Comparison of ENCODE assay signal across 10 cellular contexts in the genomic region with DNA sequence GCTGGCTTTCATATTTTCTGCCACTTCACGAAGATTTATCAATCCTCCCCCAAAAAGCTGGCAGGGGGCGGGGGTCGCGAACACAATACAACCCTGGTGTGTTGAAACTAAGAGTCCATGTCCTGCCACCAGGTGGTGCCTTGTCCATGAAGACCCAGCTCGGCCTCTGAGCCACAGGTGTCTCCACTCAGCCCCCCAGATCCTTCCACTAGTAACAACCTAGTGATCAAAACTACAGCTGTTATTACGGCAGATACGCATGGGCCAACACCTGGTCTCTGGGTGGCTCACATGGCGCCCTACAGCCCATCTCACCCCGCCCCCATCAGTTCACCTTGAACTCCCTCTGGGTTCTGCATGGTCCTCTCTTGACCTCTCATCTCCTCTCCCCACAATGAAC. TPM values are rescaled to one million over a fixed set of nuclear protein-coding genes. Genes with fewer than 3 reads are reported as not detected.
DNase-seq lines count a peak whose midpoint lies in the region; ATAC-seq and TF ChIP-seq lines count a peak whose summit lies in the region.
"Had no signal": no experiment of that assay in that cellular context is flagged by ENCODE, and none has a peak within 500 bp of the region (broad histone marks: within the 10 kb centered on the region; RNA-seq: fewer than 3 reads in every experiment).

No MANE protein-coding gene starts in this region.

- ATAC-seq in HG02840 (IDR thresholded peaks at IDR 0.05; ENCODE audit: low FRiP score, unreplicated experiment) = peak; percentile 29
- ATAC-seq in activated naive CD4-positive, alpha-beta T cell treated with anti-CD3 and anti-CD28 coated beads, Interleukin-2, amount 50 U/mL, for 72 hours = peak in 1 of 2 donors; percentile 32
- peak in 3 of 4 donors; percentile 38 to 47 (median 47) for ATAC-seq in psoas muscle

- H3K27me3 Mint-ChIP-seq in activated CD4-positive, alpha-beta T cell treated with anti-CD3 and anti-CD28 coated beads, Interleukin-2, amount 10 ng/mL, durations not matched to agents 24 days and 14 days = no peaks in the 10 kb centered on the region

- WGBS in psoas muscle, 3 donors = 84 to 90% (median 85%) methylated on average over 9 of the region's 9 CpGs

- H3K27me3 ChIP-seq in psoas muscle (ENCODE audit: insufficient read depth in 3 of 3, low read length in 2 of 3) = no peaks in the 10 kb centered on the region

- H3K9me3 ChIP-seq in psoas muscle = no peaks in the 10 kb centered on the region
- H3K9me3 ChIP-seq: Caco-2 had no signal

- intact Hi-C loops in activated CD4-positive, alpha-beta T cell treated with anti-CD3 and anti-CD28 coated beads, Interleukin-2, amount 10 ng/mL, durations not matched to agents 24 days and 14 days (cut with micrococcal nuclease) = loop anchor here (2.0 to 10.0 kb wide), 3 partner anchors 27 to 199 kb away; a partner anchor contains a TSS
- intact Hi-C loops in psoas muscle (cut with DNase I) = no loop called here

- peaks cover 1% of the 10 kb centered on the region for H3K36me3 Mint-ChIP-seq in activated CD4-positive, alpha-beta T cell treated with anti-CD3 and anti-CD28 coated beads, Interleukin-2, amount 10 ng/mL, durations not matched to agents 24 days and 14 days (ENCODE audit: low read depth)
- H3K36me3 Mint-ChIP-seq in activated naive CD4-positive, alpha-beta T cell treated with anti-CD3 and anti-CD28 coated beads, Interleukin-2, amount 50 U/mL, for 72 hours = no peaks in the 10 kb centered on the region

- H3K27ac Mint-ChIP-seq in activated CD4-positive, alpha-beta T cell treated with anti-CD3 and anti-CD28 coated beads, Interleukin-2, amount 10 ng/mL, durations not matched to agents 24 days and 14 days = peak overlapping the region; percentile 12
- H3K27ac Mint-ChIP-seq in activated naive CD4-positive, alpha-beta T cell treated with anti-CD3 and anti-CD28 coated beads, Interleukin-2, amount 50 U/mL, for 72 hours = peak overlapping the region; percentile 61 to 79

- TF ChIP-seq CTCF in psoas muscle (IDR thresholded peaks at IDR 0.05) = peak; percentile 7

- H3K9me3 Mint-ChIP-seq in activated CD4-positive, alpha-beta T cell treated with anti-CD3 and anti-CD28 coated beads, Interleukin-2, amount 10 ng/mL, durations not matched to agents 24 days and 14 days = no peaks in the 10 kb centered on the region
- H3K9me3 Mint-ChIP-seq in activated naive CD4-positive, alpha-beta T cell treated with anti-CD3 and anti-CD28 coated beads, Interleukin-2, amount 50 U/mL, for 72 hours = no peaks in the 10 kb centered on the region

- H3K27ac ChIP-seq in psoas muscle = no peak overlapping the region

- H3K4me1 ChIP-seq in psoas muscle = peaks cover 31% of the 10 kb centered on the region

- no peak overlapping the region for H3K4me3 ChIP-seq in psoas muscle

- H3K36me3 ChIP-seq in psoas muscle (ENCODE audit: insufficient read depth in 1 of 2, low read depth in 1 of 2) = no peaks in the 10 kb centered on the region

- H3K4me1 Mint-ChIP-seq in activated CD4-positive, alpha-beta T cell treated with anti-CD3 and anti-CD28 coated beads, Interleukin-2, amount 10 ng/mL, durations not matched to agents 24 days and 14 days = peaks cover 49% of the 10 kb centered on the region

- DNase-seq in activated CD4-positive, alpha-beta T cell treated with anti-CD3 and anti-CD28 coated beads, Interleukin-2, amount 10 ng/mL, durations not matched to agents 24 days and 14 days = no peak
- DNase-seq in activated CD4-positive, alpha-beta T cell treated with anti-CD3 and anti-CD28 coated beads, Interleukin-2, amount 50 U/mL, for 1 hour = no peak
- no peak for DNase-seq in activated naive CD4-positive, alpha-beta T cell treated with anti-CD3 and anti-CD28 coated beads, Interleukin-2, amount 50 U/mL, for 72 hours (ENCODE audit: low spot score in 2 of 2)
- DNase-seq in psoas muscle (no peak), ecto neural progenitor cell (ENCODE audit: low spot score) (no peak), HK-2 (ENCODE audit: unreplicated experiment) (no peak), middle frontal gyrus (ENCODE audit: extremely low spot score, low spot score) (no peak)

- no peak overlapping the region for H3K4me3 Mint-ChIP-seq in activated CD4-positive, alpha-beta T cell treated with anti-CD3 and anti-CD28 coated beads, Interleukin-2, amount 10 ng/mL, durations not matched to agents 24 days and 14 days

RNA-seq across cellular contexts. Expression of a gene that starts 27.7 kb away (rescaled TPM):
- 180 and 186 TPM in 2 replicates for total RNA-seq in activated CD4-positive, alpha-beta T cell treated with anti-CD3 and anti-CD28 coated beads, Interleukin-2, amount 10 ng/mL, durations not matched to agents 24 days and 14 days
- 100 to 1,000 TPM; 154 to 171 TPM for total RNA-seq in activated naive CD4-positive, alpha-beta T cell treated with anti-CD3 and anti-CD28 coated beads, Interleukin-2, amount 50 U/mL, for 72 hours
- 100 to 1,000 TPM in 3 of 4 donors, 10 to 100 TPM in 1; 87.5 to 135 (median 120) TPM for total RNA-seq in psoas muscle
- polyA plus RNA-seq in psoas muscle = 100 to 1,000 TPM in 1 of 3 donors, 10 to 100 TPM in 2; 41.6 to 108 (median 47.1) TPM

RNA-seq across cellular contexts. Expression of a gene that starts 53.8 kb away (rescaled TPM):
- total RNA-seq in activated CD4-positive, alpha-beta T cell treated with anti-CD3 and anti-CD28 coated beads, Interleukin-2, amount 10 ng/mL, durations not matched to agents 24 days and 14 days = not detected in 2 replicates
- not detected for total RNA-seq in activated naive CD4-positive, alpha-beta T cell treated with anti-CD3 and anti-CD28 coated beads, Interleukin-2, amount 50 U/mL, for 72 hours
- total RNA-seq in psoas muscle = not detected
- not detected for polyA plus RNA-seq in psoas muscle
- total RNA-seq: Caco-2, M059J had no signal
